Comparison of ENCODE assay signal across 8 cellular contexts in genomic region chr17:75844530-75845057, GRCh38. TPM values are rescaled to one million over a fixed set of nuclear protein-coding genes. Genes with fewer than 3 reads are reported as not detected.
A peak's percentile ranks its signal among the peaks of the same experiment; 100 is the strongest.
DNase-seq lines count a peak whose midpoint lies in the region; ATAC-seq and TF ChIP-seq lines count a peak whose summit lies in the region.

No MANE protein-coding gene starts in this region.

- peaks cover 14% of the 10 kb centered on the region for H3K36me3 Mint-ChIP-seq in chondrocyte (ENCODE audit: low read depth)

- H3K4me3 ChIP-seq in HL-60 (replicated peaks; ENCODE audit: insufficient read depth, low read length) (peak overlapping the region; percentile 81), breast epithelium (peak overlapping the region in 2 of 3 donors; percentile 33 to 46), mucosa of rectum (ENCODE audit: low read length in 2 of 2) (peak overlapping the region; percentile 58 to 68)

- DNase-seq in HL-60 (ENCODE audit: low read depth in 1 of 2, low spot score in 1 of 2) = no peak
- peak; percentile 84 to 92 for DNase-seq in breast epithelium (ENCODE audit: low spot score in 2 of 2)
- no peak for DNase-seq in NCI-H345 treated with DMSO at 0.1 percent for 48 hours (lab: John Stamatoyannopoulos, UW; ENCODE audit: unreplicated experiment)
- no peak for DNase-seq in GM10266 (ENCODE audit: extremely low spot score)
- DNase-seq in NCI-H1694 (lab: John Stamatoyannopoulos, UW) = no peak
- no peak for DNase-seq in chondrocyte (ENCODE audit: low spot score)

- no peak overlapping the region for H3K27ac Mint-ChIP-seq in chondrocyte (ENCODE audit: unreplicated experiment)

- TF ChIP-seq CTCF in HL-60 (IDR thresholded peaks at IDR 0.05; ENCODE audit: insufficient read depth, low read length) = no peak
- no peak for TF ChIP-seq CTCF in breast epithelium (IDR thresholded peaks at IDR 0.05)
- no peak for TF ChIP-seq CTCF in GM10266 (IDR thresholded peaks at IDR 0.05; ENCODE audit: control insufficient read depth, insufficient read depth, low read depth, missing control alignments)
- no peak for TF ChIP-seq CTCF in chondrocyte (IDR thresholded peaks at IDR 0.05)

- H3K4me1 Mint-ChIP-seq in chondrocyte (ENCODE audit: low read depth) = peaks cover 20% of the 10 kb centered on the region

- no peaks in the 10 kb centered on the region for H3K27me3 Mint-ChIP-seq in chondrocyte (ENCODE audit: low read depth)

- no peaks in the 10 kb centered on the region for H3K9me3 Mint-ChIP-seq in chondrocyte (ENCODE audit: low read depth)

- H3K4me3 Mint-ChIP-seq in chondrocyte (ENCODE audit: unreplicated experiment) = no peak overlapping the region

- H3K36me3 ChIP-seq in breast epithelium (peaks cover 7% of the 10 kb centered on the region), mucosa of rectum (ENCODE audit: control insufficient read depth in 2 of 2, insufficient read depth in 2 of 2, low read length in 2 of 2) (peaks cover 29 to 33% of the 10 kb centered on the region in 2 donors)

- H3K27me3 ChIP-seq in HL-60 (ENCODE audit: insufficient read depth, poor library complexity, severe bottlenecking) = no peaks in the 10 kb centered on the region
- no peaks in the 10 kb centered on the region for H3K27me3 ChIP-seq in breast epithelium
- no peaks in the 10 kb centered on the region for H3K27me3 ChIP-seq in mucosa of rectum (ENCODE audit: control insufficient read depth in 2 of 2, insufficient read depth in 2 of 2, low read length in 2 of 2)

- H3K9me3 ChIP-seq in breast epithelium (no peaks in the 10 kb centered on the region), mucosa of rectum (ENCODE audit: control insufficient read depth in 2 of 2, low read length in 2 of 2) (no peaks in the 10 kb centered on the region)

- no peak for TF ChIP-seq POLR2A in breast epithelium (IDR thresholded peaks at IDR 0.05)

- H3K4me1 ChIP-seq in breast epithelium (peaks cover 15 to 45% of the 10 kb centered on the region in 2 donors), mucosa of rectum (ENCODE audit: control insufficient read depth in 2 of 2, insufficient read depth in 2 of 2, low read length in 2 of 2) (peaks cover 18 to 35% of the 10 kb centered on the region in 2 donors)

- intact Hi-C loops in breast epithelium (cut with DNase I; ENCODE audit: low total_unique reads) = loop anchor here (10.0 kb wide), 1 partner anchor 60 kb away; the partner anchor contains the start of gene UNK

- H3K9ac ChIP-seq in mucosa of rectum (ENCODE audit: low read depth in 1 of 2, low read length in 2 of 2) = peak overlapping the region; percentile 75 to 76

- peak; percentile 23 for ATAC-seq in GM18907 (IDR thresholded peaks at IDR 0.05; ENCODE audit: unreplicated experiment)

- H3K27ac ChIP-seq in HL-60 (replicated peaks) (peak overlapping the region; percentile 94), breast epithelium (peak overlapping the region; percentile 94 to 95), mucosa of rectum (ENCODE audit: low read depth in 2 of 2, low read length in 2 of 2) (peak overlapping the region; percentile 86 to 87)

RNA-seq across cellular contexts. Expression of gene UNC13D, which starts 0.4 kb away (rescaled TPM):
- total RNA-seq in breast epithelium (10 to 100 TPM in 1 of 3 donors, 1 to 10 TPM in 2; 5.6 to 15.5 (median 8.5) TPM), chondrocyte (1.1 to 3.1 TPM (median 1.5 TPM) in 3 replicates)

RNA-seq across cellular contexts. Expression of gene WBP2, which starts 10.5 kb away (rescaled TPM):
- 10 to 100 TPM; 44.9 to 63.2 (median 62.9) TPM for total RNA-seq in breast epithelium
- 45.0 to 62.5 TPM (median 56.5 TPM) in 3 replicates for total RNA-seq in chondrocyte

RNA-seq across cellular contexts. Expression of gene TRIM47, which starts 33.8 kb away (rescaled TPM):
- total RNA-seq in breast epithelium (10 to 100 TPM; 15.4 to 26.1 (median 23.3) TPM), chondrocyte (33.9 to 50.6 TPM (median 46.3 TPM) in 3 replicates)

RNA-seq across cellular contexts. Expression of gene TRIM65, which starts 52.2 kb away (rescaled TPM):
- total RNA-seq in breast epithelium (10 to 100 TPM; 16.7 to 28.8 (median 23.3) TPM), chondrocyte (25.2 to 27.1 TPM (median 27.0 TPM) in 3 replicates)

RNA-seq across cellular contexts. Expression of gene UNK, which starts 60.0 kb away (rescaled TPM):
- total RNA-seq in breast epithelium = 10 to 100 TPM; 18.7 to 43.3 (median 28.5) TPM
- total RNA-seq in chondrocyte = 20.9 to 35.8 TPM (median 21.0 TPM) in 3 replicates

Comparison
In these comparisons a context has a peak if more than half of its experiments do, and no peak if none do; other contexts are left out.
1. DNase-seq: peak in breast epithelium (2 of 2); none in HL-60 (0 of 2), NCI-H345 treated with DMSO at 0.1 percent for 48 hours (single experiment), GM10266 (single experiment), NCI-H1694 (single experiment) and chondrocyte (single experiment).
2. Peak in every context shown above with its lines, with median percentiles within 50 percentile points of each other: H3K27ac ChIP-seq and H3K4me3 ChIP-seq.